In genomic region chr16:87210949-87211348, GRCh38 we compare ENCODE assay signal across 1 cellular context.
A peak's percentile ranks its signal among the peaks of the same experiment; 100 is the strongest.
TF ChIP-seq lines count a peak whose summit lies in the region.

No MANE protein-coding gene starts in this region.

TF ChIP-seq in IMR-90, 13 proteins besides CTCF, POLR2A, EP300 and RAD21:
- TF ChIP-seq MAZ (IDR thresholded peaks at IDR 0.05; ENCODE audit: borderline replicate concordance, low read depth, low read length) (no peak), SMC3 (IDR thresholded peaks at IDR 0.05; ENCODE audit: low read depth, low read length) (no peak), RCOR1 (IDR thresholded peaks at IDR 0.05; ENCODE audit: insufficient replicate concordance, low read length) (no peak), MXI1 (IDR thresholded peaks at IDR 0.05; ENCODE audit: borderline replicate concordance, low read depth, low read length) (no peak), RFX5 (IDR thresholded peaks at IDR 0.05; ENCODE audit: low read depth, low read length) (no peak), USF2 (IDR thresholded peaks at IDR 0.05; ENCODE audit: low read depth, low read length) (no peak), CHD1 (IDR thresholded peaks at IDR 0.05; ENCODE audit: low read depth, low read length) (no peak), BHLHE40 (IDR thresholded peaks at IDR 0.05; ENCODE audit: low read depth, low read length) (no peak), ELK1 (IDR thresholded peaks at IDR 0.05; ENCODE audit: borderline replicate concordance, low read depth, low read length) (no peak), NFE2L2 (IDR thresholded peaks at IDR 0.05; ENCODE audit: low read depth, low read length) (peak; percentile 52; the same call in 1 of the 2 replicates), FOS (IDR thresholded peaks at IDR 0.05; ENCODE audit: low read depth, low read length) (no peak), MAFK (IDR thresholded peaks at IDR 0.05; ENCODE audit: low read depth, low read length) (peak; percentile 84), CEBPB (IDR thresholded peaks at IDR 0.05; ENCODE audit: low read depth, low read length) (peak; percentile 91)
